Comparison of ENCODE assay signal across 8 cellular contexts in genomic region chr11:72589802-72590761, GRCh38.
DNase-seq lines count a peak whose midpoint lies in the region; ATAC-seq and TF ChIP-seq lines count a peak whose summit lies in the region.

No MANE protein-coding gene starts in this region.

- no peak overlapping the region for H3K27ac ChIP-seq in MM.1S (ENCODE audit: low read length)

- H3K79me2 ChIP-seq in MM.1S (ENCODE audit: low read length), result no peaks in the 10 kb centered on the region

- no peaks in the 10 kb centered on the region for H3K9me3 ChIP-seq in MM.1S (replicated peaks; ENCODE audit: insufficient read depth, low read length)

- H3K9me3 Mint-ChIP-seq in activated T-cell treated with anti-CD3 and anti-CD28 coated beads, Interleukin-2, amount 50 U/mL, for 24 hours, result no peaks in the 10 kb centered on the region

- H3K4me3 ChIP-seq in MM.1S (ENCODE audit: low read length), result peak overlapping the region; percentile 33; the same call in 1 of the 2 replicates

- no peaks in the 10 kb centered on the region for H4K20me1 ChIP-seq in MM.1S (ENCODE audit: insufficient read depth, low read length)

- peaks cover 22% of the 10 kb centered on the region for H3K4me1 ChIP-seq in MM.1S (ENCODE audit: low read length)

- H3K4me1 Mint-ChIP-seq in activated T-cell treated with anti-CD3 and anti-CD28 coated beads, Interleukin-2, amount 50 U/mL, for 24 hours (ENCODE audit: low read depth), result peaks cover 36% of the 10 kb centered on the region

- no peaks in the 10 kb centered on the region for H3F3A ChIP-seq in MM.1S (ENCODE audit: insufficient read depth, low read length)

- no peak overlapping the region for H3K9ac ChIP-seq in MM.1S (ENCODE audit: low read length)

- no peaks in the 10 kb centered on the region for H3K9me2 ChIP-seq in MM.1S (replicated peaks; ENCODE audit: insufficient read depth, low read length)

- ATAC-seq in GM18909 (IDR thresholded peaks at IDR 0.05; ENCODE audit: poor library complexity, unreplicated experiment) (no peak), GM19324 (IDR thresholded peaks at IDR 0.05; ENCODE audit: low FRiP score, unreplicated experiment) (no peak)

- no peaks in the 10 kb centered on the region for H3K36me3 ChIP-seq in MM.1S (replicated peaks; ENCODE audit: insufficient read depth, low read length)

- no peak overlapping the region for H2AFZ ChIP-seq in MM.1S (ENCODE audit: low read length)

- peak overlapping the region; percentile 70 for H3K4me3 Mint-ChIP-seq in activated T-cell treated with anti-CD3 and anti-CD28 coated beads, Interleukin-2, amount 50 U/mL, for 24 hours

- H3K27ac Mint-ChIP-seq in activated T-cell treated with anti-CD3 and anti-CD28 coated beads, Interleukin-2, amount 50 U/mL, for 24 hours, result no peak overlapping the region

- DNase-seq in CMK (ENCODE audit: low read depth) (peak; percentile 59), MM.1S (peak; percentile 31), germinal center (ENCODE audit: low spot score) (peak; percentile 53), renal cortical epithelial cell (ENCODE audit: low read depth) (peak; percentile 27), DMS153 treated with DMSO at 0.1 percent for 48 hours (lab: John Stamatoyannopoulos, UW; ENCODE audit: unreplicated experiment) (no peak)
- peak; percentile 71 for DNase-seq in activated T-cell treated with anti-CD3 and anti-CD28 coated beads, Interleukin-2, amount 50 U/mL, for 24 hours

- TF ChIP-seq CTCF in MM.1S (IDR thresholded peaks at IDR 0.05; ENCODE audit: low read length), result peak; percentile 59

- peaks cover 51% of the 10 kb centered on the region for H3K27me3 Mint-ChIP-seq in activated T-cell treated with anti-CD3 and anti-CD28 coated beads, Interleukin-2, amount 50 U/mL, for 24 hours

- H3K4me2 ChIP-seq in MM.1S (ENCODE audit: low read depth, low read length), result peak overlapping the region; percentile 56

- peaks cover 12% of the 10 kb centered on the region for H3K27me3 ChIP-seq in MM.1S (replicated peaks; ENCODE audit: insufficient read depth, low read length)

- no peaks in the 10 kb centered on the region for H3K36me3 Mint-ChIP-seq in activated T-cell treated with anti-CD3 and anti-CD28 coated beads, Interleukin-2, amount 50 U/mL, for 24 hours (ENCODE audit: low read depth)
